In the genomic region with DNA sequence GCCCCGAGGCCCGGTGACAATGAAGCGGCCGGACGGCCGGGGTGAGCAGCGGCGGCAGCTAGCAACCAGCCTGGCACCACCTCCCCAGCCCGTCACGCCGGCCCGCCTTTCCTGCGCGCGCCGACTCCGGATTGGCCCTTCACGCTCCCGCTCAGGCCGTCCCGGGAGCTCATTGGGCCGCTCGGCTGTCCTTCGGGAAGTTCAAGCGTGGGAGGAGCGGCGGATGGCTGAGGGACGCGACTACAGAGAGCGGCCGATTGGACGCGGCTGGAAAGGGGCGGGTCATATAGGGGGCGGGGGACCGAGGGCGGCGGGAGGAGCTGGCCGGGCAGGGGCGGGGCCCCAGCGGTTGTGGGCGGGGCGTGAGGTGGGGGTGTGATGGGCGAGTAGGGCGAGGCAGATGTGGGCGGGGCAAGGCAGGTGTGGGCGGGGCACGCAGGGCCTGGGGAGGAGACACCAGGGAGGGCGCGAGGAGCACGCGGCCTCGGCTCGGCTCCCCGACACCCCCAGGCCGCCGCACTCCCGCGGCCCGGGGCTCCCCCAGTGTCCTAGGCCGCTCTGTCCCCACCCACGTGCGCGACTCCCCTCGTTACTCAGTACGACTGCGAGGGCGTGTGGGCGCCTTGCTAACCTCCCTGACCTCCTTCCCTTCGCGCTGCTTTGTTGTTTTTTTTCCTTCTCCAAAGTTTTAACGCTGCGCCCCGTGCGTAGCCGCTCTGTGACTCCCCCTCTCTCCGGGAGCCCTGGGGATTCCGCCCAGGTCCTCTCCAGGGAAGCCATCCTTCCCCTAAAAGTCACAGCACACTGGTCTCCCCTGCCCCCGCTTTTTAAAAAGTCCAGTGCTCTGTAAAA, we compare ENCODE assay signal across 8 cellular contexts. TPM values are rescaled to one million over a fixed set of nuclear protein-coding genes. Genes with fewer than 3 reads are reported as not detected.
DNase-seq lines count a peak whose midpoint lies in the region; ATAC-seq and TF ChIP-seq lines count a peak whose summit lies in the region.

Gene CEP131, minus strand, starts transcription at position 60 of the 852 bp plus-strand sequence. CDS start 2,909 bp downstream, outside the sequence.

- H3K36me3 Mint-ChIP-seq in CD8-positive, alpha-beta memory T cell: peaks cover 0 to 3% (median 2%) of the 10 kb centered on the region in 3 donors

- H3K4me1 ChIP-seq in CD8-positive, alpha-beta memory T cell (ENCODE audit: insufficient read depth, low read length): peaks cover 18% of the 10 kb centered on the region
- H3K4me1 ChIP-seq in lung (ENCODE audit: control insufficient read depth in 2 of 2, insufficient read depth in 2 of 2, low read length in 2 of 2): peaks cover 0 to 4% of the 10 kb centered on the region in 2 donors

- no peaks in the 10 kb centered on the region for H3K36me3 ChIP-seq in CD8-positive, alpha-beta memory T cell (ENCODE audit: insufficient read depth, low read length)
- no peaks in the 10 kb centered on the region for H3K36me3 ChIP-seq in lung (ENCODE audit: control insufficient read depth in 2 of 2, insufficient read depth in 2 of 2, low read length in 2 of 2)

- peak within 1 kb of the TSS; percentile 72 to 90 (median 80) for H3K4me3 Mint-ChIP-seq in CD8-positive, alpha-beta memory T cell

- H3K9me3 Mint-ChIP-seq in CD8-positive, alpha-beta memory T cell: no peaks in the 10 kb centered on the region

- peaks cover 0 to 3% of the 10 kb centered on the region in 2 donors for H3K27me3 Mint-ChIP-seq in CD8-positive, alpha-beta memory T cell

- DNase-seq in CD8-positive, alpha-beta memory T cell: peak; percentile 97 to 99 (median 99)
- DNase-seq in GM20000 (ENCODE audit: low spot score) (peak; percentile 100), HS-5 (ENCODE audit: low read depth) (peak; percentile 80), NK-92 (lab: John Stamatoyannopoulos, UW; ENCODE audit: unreplicated experiment) (peak; percentile 93), lung (ENCODE audit: low spot score) (peak; percentile 100)
- DNase-seq in activated CD8-positive, alpha-beta memory T cell treated with anti-CD3 and anti-CD28 coated beads for 1 hour (ENCODE audit: extremely low read depth in 1 of 2, low read depth in 1 of 2): peak; percentile 97 to 100
- DNase-seq in effector CD8-positive, alpha-beta T cell (lab: John Stamatoyannopoulos, UW): peak; percentile 99
- peak; percentile 99 to 100 (median 100) for DNase-seq in stimulated activated CD4-positive, alpha-beta T cell treated with anti-CD3 and anti-CD28 coated beads, TNF-alpha, amount 100 ng/mL, for 24 hours (ENCODE audit: low read depth in 3 of 3)

- no peaks in the 10 kb centered on the region for H3K27me3 ChIP-seq in CD8-positive, alpha-beta memory T cell (ENCODE audit: insufficient read depth, low read length, poor library complexity, severe bottlenecking)
- H3K27me3 ChIP-seq in lung (ENCODE audit: control insufficient read depth, insufficient read depth): no peaks in the 10 kb centered on the region

- CTCF ChIA-PET in CD8-positive, alpha-beta memory T cell (lab: Charles Lee): interaction anchor here (0.6 to 0.9 kb wide), 2 partner anchors 14 to 19 kb away, joined by 3 read pairs; no protein-coding TSS in a partner anchor

- H3K4me1 Mint-ChIP-seq in CD8-positive, alpha-beta memory T cell: peaks cover 14 to 22% (median 19%) of the 10 kb centered on the region in 3 donors

- POLR2A ChIA-PET in CD8-positive, alpha-beta memory T cell (lab: Charles Lee): interaction anchor here (0.6 to 5.2 kb wide), 7 partner anchors 11 to 768 kb away, joined by 3 to 44 read pairs (median 4); partner anchors contain the start of genes NDUFAF8 and TEPSIN

- peak within 1 kb of the TSS; percentile 38 for H3K27ac ChIP-seq in CD8-positive, alpha-beta memory T cell (ENCODE audit: low read depth, low read length)
- H3K27ac ChIP-seq in lung (ENCODE audit: low read depth in 1 of 2, low read length in 1 of 2): peak within 1 kb of the TSS in 1 of 2 donors; percentile 10

- H3K9me3 ChIP-seq in CD8-positive, alpha-beta memory T cell (ENCODE audit: low read length): no peaks in the 10 kb centered on the region
- no peaks in the 10 kb centered on the region for H3K9me3 ChIP-seq in lung (ENCODE audit: control insufficient read depth in 2 of 2, insufficient read depth in 1 of 2, low read length in 1 of 2)

- peak within 1 kb of the TSS in 5 of 8 donors; percentile 19 to 90 (median 33) for H3K27ac Mint-ChIP-seq in CD8-positive, alpha-beta memory T cell

- peak within 1 kb of the TSS; percentile 71 for H3K4me3 ChIP-seq in CD8-positive, alpha-beta memory T cell (ENCODE audit: low read length)
- H3K4me3 ChIP-seq in lung: peak within 1 kb of the TSS; percentile 67

- 1% methylated on average over 63 to 79 of the region's 79 CpGs for WGBS in lung, 2 donors

- TF ChIP-seq CTCF in GM20000 (IDR thresholded peaks at IDR 0.05; ENCODE audit: extremely low read depth, missing control alignments) (no peak), lung (IDR thresholded peaks at IDR 0.05; ENCODE audit: control extremely low read depth, extremely low read depth) (no peak)

- ATAC-seq in lung (ENCODE audit: insufficient read depth, low FRiP score): peak; percentile 99

RNA-seq across cellular contexts. Expression of gene CEP131, which starts in this region (rescaled TPM):
- total RNA-seq in CD8-positive, alpha-beta memory T cell: 10 to 100 TPM; 13.2 to 13.3 TPM
- 6.5 TPM for polyA plus RNA-seq in CD8-positive, alpha-beta memory T cell
- total RNA-seq in lung: 10 to 100 TPM in 1 of 2 donors, 1 to 10 TPM in 1; 9.9 to 14.5 TPM
- 10 to 100 TPM in 1 of 2 donors, 1 to 10 TPM in 1; 7.0 to 11.9 TPM for polyA plus RNA-seq in lung
